Comparison of ENCODE assay signal across 20 cellular contexts in the genomic region with DNA sequence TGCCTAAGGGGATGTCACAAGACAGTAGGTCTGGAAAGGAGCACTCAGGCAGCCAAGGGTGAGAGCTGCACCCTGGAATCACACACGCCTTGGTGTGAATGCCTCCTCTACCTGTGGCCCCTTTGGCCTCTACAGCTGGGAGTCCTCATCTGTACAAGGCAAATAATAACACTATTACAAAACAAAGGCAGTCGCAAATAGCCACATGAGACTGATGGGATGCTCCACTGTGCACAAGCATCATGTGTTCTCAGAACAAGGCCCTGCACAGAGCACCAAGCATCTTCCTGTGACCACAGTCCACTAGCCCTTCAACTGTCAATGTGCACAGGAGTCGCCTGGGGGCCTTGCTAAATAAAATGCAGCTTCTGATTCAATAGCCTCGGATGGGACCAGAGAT. TPM values are rescaled to one million over a fixed set of nuclear protein-coding genes. Genes with fewer than 3 reads are reported as not detected.
DNase-seq lines count a peak whose midpoint lies in the region; TF ChIP-seq lines count a peak whose summit lies in the region.
"Had no signal": no experiment of that assay in that cellular context is flagged by ENCODE, and none has a peak within 500 bp of the region (broad histone marks: within the 10 kb centered on the region; RNA-seq: fewer than 3 reads in every experiment).

No MANE protein-coding gene starts in this region.

- H3K36me3 Mint-ChIP-seq in nephron (ENCODE audit: low read depth): no peaks in the 10 kb centered on the region
- peaks cover 0 to 4% (median 0%) of the 10 kb centered on the region in 3 donors for H3K36me3 Mint-ChIP-seq in CD8-positive, alpha-beta memory T cell
- H3K36me3 Mint-ChIP-seq: CD14-positive monocyte; CD4-positive, alpha-beta memory T cell; CD4-positive, CD25-positive, alpha-beta regulatory T cell had no signal

- H3K4me3 ChIP-seq in osteoblast (ENCODE audit: insufficient read depth, low read length): no peak overlapping the region
- no peak overlapping the region for H3K4me3 ChIP-seq in CD8-positive, alpha-beta memory T cell (ENCODE audit: low read length)
- H3K4me3 ChIP-seq: BLaER1 had no signal

- H3K9me3 ChIP-seq in osteoblast (ENCODE audit: low read depth, low read length): no peaks in the 10 kb centered on the region
- no peaks in the 10 kb centered on the region for H3K9me3 ChIP-seq in CD8-positive, alpha-beta memory T cell (ENCODE audit: low read length)
- H3K9me3 ChIP-seq: BE2C, Caco-2 had no signal

- H3K27ac ChIP-seq in RWPE1 (peak overlapping the region; percentile 24; the same call in 1 of the 2 replicates), osteoblast (ENCODE audit: low read depth, low read length) (no peak overlapping the region)
- no peak overlapping the region for H3K27ac ChIP-seq in CD8-positive, alpha-beta memory T cell (ENCODE audit: low read depth, low read length)
- H3K27ac ChIP-seq: BLaER1 had no signal

- no peaks in the 10 kb centered on the region for H3K9me3 Mint-ChIP-seq in nephron
- H3K9me3 Mint-ChIP-seq in CD8-positive, alpha-beta memory T cell: no peaks in the 10 kb centered on the region

- peaks cover 3% of the 10 kb centered on the region for H3K27me3 Mint-ChIP-seq in nephron (ENCODE audit: low read depth)
- H3K27me3 Mint-ChIP-seq in CD8-positive, alpha-beta memory T cell: peaks cover 13 to 65% of the 10 kb centered on the region in 2 donors

- POLR2A ChIA-PET in RWPE1 (lab: Yijun Ruan, JAX; ENCODE audit: low non-redundant PET): no interaction called here
- POLR2A ChIA-PET in CD8-positive, alpha-beta memory T cell (lab: Charles Lee): no interaction called here

- TF ChIP-seq CTCF in RWPE1 (conservative IDR thresholded peaks at IDR 0.05; ENCODE audit: low read depth): no peak
- no peak for TF ChIP-seq CTCF in nephron (IDR thresholded peaks at IDR 0.05; ENCODE audit: unreplicated experiment in 3 of 3)
- TF ChIP-seq CTCF in osteoblast (IDR thresholded peaks at IDR 0.05; ENCODE audit: extremely low read depth, low read depth, low read length): no peak

- CTCF ChIA-PET in RWPE1 (lab: Yijun Ruan, JAX): no interaction called here
- CTCF ChIA-PET in CD8-positive, alpha-beta memory T cell (lab: Charles Lee): no interaction called here

- peaks cover 9% of the 10 kb centered on the region for H3K4me1 ChIP-seq in osteoblast (ENCODE audit: insufficient read depth, low read length)
- H3K4me1 ChIP-seq in CD8-positive, alpha-beta memory T cell (ENCODE audit: insufficient read depth, low read length): no peaks in the 10 kb centered on the region
- H3K4me1 ChIP-seq: BE2C, Caco-2 had no signal

- H3K27ac Mint-ChIP-seq in nephron: peak overlapping the region in 1 of 3 experiments; percentile 16
- no peak overlapping the region for H3K27ac Mint-ChIP-seq in CD8-positive, alpha-beta memory T cell
- H3K27ac Mint-ChIP-seq: CD14-positive monocyte; CD4-positive, alpha-beta memory T cell; CD4-positive, CD25-positive, alpha-beta regulatory T cell had no signal

- DNase-seq in RWPE1 (ENCODE audit: low spot score) (no peak), epidermal melanocyte (ENCODE audit: insufficient read length, low spot score) (peak; percentile 13), osteoblast (ENCODE audit: insufficient read length, low spot score, missing footprints) (peak; percentile 37), HK-2 (ENCODE audit: unreplicated experiment) (no peak), midbrain (lab: John Stamatoyannopoulos, UW) (no peak), NCI-H2107 (lab: John Stamatoyannopoulos, UW) (no peak)
- no peak for DNase-seq in CD8-positive, alpha-beta memory T cell
- DNase-seq: 8988T; ACHN; BE2C; C1 segment of cervical spinal cord; Caco-2; Calu3; CD4-positive, alpha-beta memory T cell; CD4-positive, CD25-positive, alpha-beta regulatory T cell; DMS79 treated with DMSO at 0.1 percent for 48 hours; GF-D8 had no signal

- no peaks in the 10 kb centered on the region for H3K79me2 ChIP-seq in osteoblast (ENCODE audit: insufficient read depth, low read length)

- H2AFZ ChIP-seq in osteoblast (ENCODE audit: low read length): no peak overlapping the region

- no peaks in the 10 kb centered on the region for H4K20me1 ChIP-seq in osteoblast (ENCODE audit: insufficient read depth, low read length)
- H4K20me1 ChIP-seq: BLaER1 had no signal

- H3K27me3 ChIP-seq in osteoblast (ENCODE audit: insufficient read depth, low read length): no peaks in the 10 kb centered on the region
- peaks cover 18% of the 10 kb centered on the region for H3K27me3 ChIP-seq in CD8-positive, alpha-beta memory T cell (ENCODE audit: insufficient read depth, low read length, poor library complexity, severe bottlenecking)
- H3K27me3 ChIP-seq: BE2C had no signal

- no peaks in the 10 kb centered on the region for H3K36me3 ChIP-seq in osteoblast (ENCODE audit: insufficient read depth, low read length)
- H3K36me3 ChIP-seq in CD8-positive, alpha-beta memory T cell (ENCODE audit: insufficient read depth, low read length): no peaks in the 10 kb centered on the region
- H3K36me3 ChIP-seq: BE2C, BLaER1 had no signal

- H3K4me1 Mint-ChIP-seq in nephron: peaks cover 23% of the 10 kb centered on the region
- peaks cover 6 to 14% (median 14%) of the 10 kb centered on the region in 3 donors for H3K4me1 Mint-ChIP-seq in CD8-positive, alpha-beta memory T cell

- peak overlapping the region in 2 of 3 experiments; percentile 38 to 41 for H3K4me3 Mint-ChIP-seq in nephron
- H3K4me3 Mint-ChIP-seq in CD8-positive, alpha-beta memory T cell: peak overlapping the region in 1 of 7 donors; percentile 29
- H3K4me3 Mint-ChIP-seq: CD14-positive monocyte had no signal

- H3K4me2 ChIP-seq in osteoblast (ENCODE audit: insufficient read depth, low read length): no peak overlapping the region
- H3K4me2 ChIP-seq: BLaER1 had no signal

RNA-seq across cellular contexts. Expression of gene HNRNPA1L2, which starts 44.6 kb away (rescaled TPM):
- total RNA-seq in osteoblast: 2.9 and 3.6 TPM in 2 replicates
- 10 to 100 TPM in 1 of 2 experiments, 1 to 10 TPM in 1; 9.3 to 11.1 TPM for total RNA-seq in CD8-positive, alpha-beta memory T cell
- polyA plus RNA-seq in CD8-positive, alpha-beta memory T cell: 10.1 TPM

RNA-seq across cellular contexts. Expression of gene SUGT1, which starts 55.0 kb away (rescaled TPM):
- 30.4 and 30.9 TPM in 2 replicates for total RNA-seq in osteoblast
- total RNA-seq in CD8-positive, alpha-beta memory T cell: 10 to 100 TPM; 66.7 to 71.1 TPM
- polyA plus RNA-seq in CD8-positive, alpha-beta memory T cell: 54.8 TPM

Comparison
In these comparisons a context has a peak if more than half of its experiments do, and no peak if none do; other contexts are left out.
1. DNase-seq: peak in epidermal melanocyte (single experiment) and osteoblast (single experiment); none in RWPE1 (single experiment), HK-2 (single experiment), midbrain (single experiment), CD8-positive, alpha-beta memory T cell (0 of 5) and NCI-H2107 (single experiment).